35 cellular contexts compared by ENCODE assay signal in genomic region chr7:117427258-117427701, GRCh38. TPM values are rescaled to one million over a fixed set of nuclear protein-coding genes. Genes with fewer than 3 reads are reported as not detected.
"Had no signal": no experiment of that assay in that cellular context is flagged by ENCODE, and none has a peak within 500 bp of the region (broad histone marks: within the 10 kb centered on the region; RNA-seq: fewer than 3 reads in every experiment).

Gene ASZ1 (minus strand): TSS chr7:117427493. CDS start chr7:117427460, 33 bp downstream.

- H3K4me3 ChIP-seq: ascending aorta, cardiac muscle cell, SJSA1 had no signal

- H3K9me3 ChIP-seq: ascending aorta, SJSA1 had no signal

- H3K4me2 ChIP-seq: KMS-11 had no signal

- H3K27ac ChIP-seq: ascending aorta, cardiac muscle cell, KMS-11, SJSA1, WERI-Rb-1 had no signal

- ATAC-seq: activated CD8-positive, alpha-beta memory T cell treated with anti-CD3 and anti-CD28 coated beads, Interleukin-2, amount 10 ng/mL, durations not matched to agents 7 days and 5 days; activated T-helper 17 cell treated with anti-CD3 and anti-CD28 coated beads, Interleukin-2, amount 50 U/mL, for 72 hours; Panc1 had no signal

- DNase-seq: activated CD4-positive, alpha-beta memory T cell treated with anti-CD3 and anti-CD28 coated beads, Interleukin-2, amount 10 ng/mL, durations not matched to agents 7 days and 5 days; activated CD4-positive, alpha-beta T cell treated with anti-CD3 and anti-CD28 coated beads for 1 hour; activated CD4-positive, alpha-beta T cell treated with anti-CD3 and anti-CD28 coated beads for 48 hours; activated CD4-positive, CD25-positive, alpha-beta regulatory T cell; activated CD8-positive, alpha-beta memory T cell treated with anti-CD3 and anti-CD28 coated beads for 24 hours; activated CD8-positive, alpha-beta memory T cell treated with anti-CD3 and anti-CD28 coated beads, Interleukin-2, amount 10 ng/mL, durations not matched to agents 7 days and 5 days; activated CD8-positive, alpha-beta memory T cell treated with anti-CD3 and anti-CD28 coated beads, Interleukin-2, amount 50 U/mL, for 48 hours; activated effector memory CD4-positive, alpha-beta T cell treated with anti-CD3 and anti-CD28 coated beads, Interleukin-2, amount 50 U/mL, for 16 hours; activated naive CD4-positive, alpha-beta T cell; activated naive CD4-positive, alpha-beta T cell treated with anti-CD3 and anti-CD28 coated beads, Interleukin-2, amount 50 U/mL, for 16 hours; activated naive CD8-positive, alpha-beta T cell treated with anti-CD3 and anti-CD28 coated beads for 36 hours; activated T-cell treated with anti-CD3 and anti-CD28 coated beads, Interleukin-2, amount 50 U/mL, for 48 hours; amniotic stem cell; MM.1S; MV-4-11; NCI-H1092; NCI-H1436 treated with DMSO at 0.1 percent for 48 hours; NCI-H1694 treated with DMSO at 0.1 percent for 48 hours; NCI-H2029; NCI-H345; NCI-H524 treated with DMSO at 0.1 percent for 48 hours; SHP77; T1000; WERI-Rb-1 had no signal

- H3K36me3 ChIP-seq: ascending aorta, cardiac muscle cell, SJSA1, WERI-Rb-1 had no signal

- H3K4me1 ChIP-seq: ascending aorta, SJSA1 had no signal

- H3K27me3 ChIP-seq: ascending aorta, cardiac muscle cell, SJSA1 had no signal

- H3K9ac ChIP-seq: KMS-11 had no signal

RNA-seq across cellular contexts. Expression of gene ASZ1, which starts in this region (rescaled TPM):
- total RNA-seq: activated CD4-positive, alpha-beta memory T cell treated with anti-CD3 and anti-CD28 coated beads, Interleukin-2, amount 10 ng/mL, durations not matched to agents 7 days and 5 days; activated CD8-positive, alpha-beta memory T cell treated with anti-CD3 and anti-CD28 coated beads, Interleukin-2, amount 10 ng/mL, durations not matched to agents 7 days and 5 days; activated naive CD8-positive, alpha-beta T cell treated with anti-CD3 and anti-CD28 coated beads for 36 hours; activated T-helper 17 cell treated with anti-CD3 and anti-CD28 coated beads, Interleukin-2, amount 50 U/mL, for 72 hours; ascending aorta; cardiac muscle cell; LHCN-M2; NCI-H460; RPMI7951; SJSA1; T-helper 1 cell treated with Interleukin-12 subunit alpha and Interleukin-12 subunit beta and Interleukin-4 antibody, amounts not matched to agents 30 ng/mL and 1 ng/mL, for 36 hours; T-helper 2 cell treated with Interferon-gamma antibody and Interleukin-4, amounts not matched to agents 100 ng/mL and 5 ng/mL, for 36 hours had no signal
